1 cellular context compared by ENCODE assay signal in genomic region chr9:215631-216155, GRCh38.
TF ChIP-seq lines count a peak whose summit lies in the region.

No MANE protein-coding gene starts in this region.

TF ChIP-seq in SK-N-SH treated with all-trans-retinoic acid at 6 μM for 48 hours, 23 proteins besides CTCF, POLR2A, EP300 and RAD21 (continued from another document):
- TF ChIP-seq, protein P1, sequence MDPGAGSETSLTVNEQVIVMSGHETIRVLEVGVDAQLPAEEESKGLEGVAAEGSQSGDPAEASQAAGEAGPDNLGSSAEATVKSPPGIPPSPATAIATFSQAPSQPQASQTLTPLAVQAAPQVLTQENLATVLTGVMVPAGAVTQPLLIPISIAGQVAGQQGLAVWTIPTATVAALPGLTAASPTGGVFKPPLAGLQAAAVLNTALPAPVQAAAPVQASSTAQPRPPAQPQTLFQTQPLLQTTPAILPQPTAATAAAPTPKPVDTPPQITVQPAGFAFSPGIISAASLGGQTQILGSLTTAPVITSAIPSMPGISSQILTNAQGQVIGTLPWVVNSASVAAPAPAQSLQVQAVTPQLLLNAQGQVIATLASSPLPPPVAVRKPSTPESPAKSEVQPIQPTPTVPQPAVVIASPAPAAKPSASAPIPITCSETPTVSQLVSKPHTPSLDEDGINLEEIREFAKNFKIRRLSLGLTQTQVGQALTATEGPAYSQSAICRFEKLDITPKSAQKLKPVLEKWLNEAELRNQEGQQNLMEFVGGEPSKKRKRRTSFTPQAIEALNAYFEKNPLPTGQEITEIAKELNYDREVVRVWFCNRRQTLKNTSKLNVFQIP (CRISPR knock-in tag; IDR thresholded peaks at IDR 0.05; ENCODE audit: borderline replicate concordance, low read depth): no peak
- TF ChIP-seq TOX (CRISPR knock-in tag; IDR thresholded peaks at IDR 0.05; ENCODE audit: borderline replicate concordance) (no peak), OSR1 (CRISPR knock-in tag; IDR thresholded peaks at IDR 0.05) (no peak), SNAI2 (CRISPR knock-in tag; IDR thresholded peaks at IDR 0.05) (no peak), GLIS3 (CRISPR knock-in tag; IDR thresholded peaks at IDR 0.05) (no peak), ZNF70 (CRISPR knock-in tag; IDR thresholded peaks at IDR 0.05) (no peak), ESRRG (CRISPR knock-in tag; IDR thresholded peaks at IDR 0.05) (no peak)
